In genomic region chr22:19615001-19615461, GRCh38 we compare ENCODE assay signal across 1 cellular context.
TF ChIP-seq lines count a peak whose summit lies in the region.

No MANE protein-coding gene starts in this region.

TF ChIP-seq in K562, 482 proteins besides CTCF, POLR2A, EP300 and RAD21 (continued from another document):
- TF ChIP-seq, protein P1, sequence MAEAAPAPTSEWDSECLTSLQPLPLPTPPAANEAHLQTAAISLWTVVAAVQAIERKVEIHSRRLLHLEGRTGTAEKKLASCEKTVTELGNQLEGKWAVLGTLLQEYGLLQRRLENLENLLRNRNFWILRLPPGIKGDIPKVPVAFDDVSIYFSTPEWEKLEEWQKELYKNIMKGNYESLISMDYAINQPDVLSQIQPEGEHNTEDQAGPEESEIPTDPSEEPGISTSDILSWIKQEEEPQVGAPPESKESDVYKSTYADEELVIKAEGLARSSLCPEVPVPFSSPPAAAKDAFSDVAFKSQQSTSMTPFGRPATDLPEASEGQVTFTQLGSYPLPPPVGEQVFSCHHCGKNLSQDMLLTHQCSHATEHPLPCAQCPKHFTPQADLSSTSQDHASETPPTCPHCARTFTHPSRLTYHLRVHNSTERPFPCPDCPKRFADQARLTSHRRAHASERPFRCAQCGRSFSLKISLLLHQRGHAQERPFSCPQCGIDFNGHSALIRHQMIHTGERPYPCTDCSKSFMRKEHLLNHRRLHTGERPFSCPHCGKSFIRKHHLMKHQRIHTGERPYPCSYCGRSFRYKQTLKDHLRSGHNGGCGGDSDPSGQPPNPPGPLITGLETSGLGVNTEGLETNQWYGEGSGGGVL (CRISPR knock-in tag; IDR thresholded peaks at IDR 0.05) = no peak
- TF ChIP-seq COPS2 (conservative IDR thresholded peaks at IDR 0.05) = no peak
- TF ChIP-seq PRMT5 (CRISPR knock-in tag; IDR thresholded peaks at IDR 0.05) = peak; percentile 74; the same call in 1 of the 2 replicates
- no peak for TF ChIP-seq TOE1 (IDR thresholded peaks at IDR 0.05; ENCODE audit: borderline replicate concordance)
- no peak for TF ChIP-seq TOE1 (CRISPR knock-in tag; IDR thresholded peaks at IDR 0.05; ENCODE audit: borderline replicate concordance, low read depth)
- no peak for TF ChIP-seq GATA2 (CRISPR knock-in tag; IDR thresholded peaks at IDR 0.05)
- no peak for TF ChIP-seq ZBTB26 (CRISPR knock-in tag; IDR thresholded peaks at IDR 0.05)
- TF ChIP-seq NRF1 (conservative IDR thresholded peaks at IDR 0.05 in 1 of 2, IDR thresholded peaks at IDR 0.05 in 1 of 2) = no peak
- TF ChIP-seq ZFP36 (IDR thresholded peaks at IDR 0.05; ENCODE audit: low read depth, low read length, partially characterized antibody) = peak; percentile 8
- TF ChIP-seq RBM25 (IDR thresholded peaks at IDR 0.05; ENCODE audit: low read depth, low read length, severe bottlenecking) = no peak
- no peak for TF ChIP-seq REST (CRISPR knock-in tag; IDR thresholded peaks at IDR 0.05; ENCODE audit: low read depth)
- TF ChIP-seq SMARCC2 (IDR thresholded peaks at IDR 0.05; ENCODE audit: low read depth) = no peak
- TF ChIP-seq MTF1 (CRISPR knock-in tag; IDR thresholded peaks at IDR 0.05; ENCODE audit: borderline replicate concordance) = no peak
- TF ChIP-seq ZBTB8A (IDR thresholded peaks at IDR 0.05; ENCODE audit: partially characterized antibody) = no peak
- TF ChIP-seq ZNF830 (CRISPR knock-in tag; IDR thresholded peaks at IDR 0.05) = no peak
- 0 out of 2 replicates have a peak, but pooled peaks have one; percentile 30 for TF ChIP-seq HNRNPUL1 (IDR thresholded peaks at IDR 0.05; ENCODE audit: low read length)
- TF ChIP-seq ZNF644 (tag; IDR thresholded peaks at IDR 0.05; ENCODE audit: low read depth) = no peak
- no peak for TF ChIP-seq NR3C1 (CRISPR knock-in tag; IDR thresholded peaks at IDR 0.05)
